ENCODE assay signal across 34 cellular contexts in genomic region chr3:176275538-176275937, GRCh38.
"Had no signal": no experiment of that assay in that cellular context is flagged by ENCODE, and none has a peak within 500 bp of the region (broad histone marks: within the 10 kb centered on the region; RNA-seq: fewer than 3 reads in every experiment).

No MANE protein-coding gene starts in this region.

- H3K36me3 ChIP-seq: adrenal gland, esophagus squamous epithelium, gastroesophageal sphincter had no signal

- H3K4me3 ChIP-seq: adrenal gland, body of pancreas, esophagus squamous epithelium, gastroesophageal sphincter had no signal

- H3K4me3 Mint-ChIP-seq: activated CD4-positive, alpha-beta memory T cell treated with anti-CD3 and anti-CD28 coated beads for 36 hours; activated CD4-positive, alpha-beta T cell treated with anti-CD3 and anti-CD28 coated beads for 36 hours; activated CD4-positive, alpha-beta T cell treated with anti-CD3 and anti-CD28 coated beads, Interleukin-2, amount 10 ng/mL, durations not matched to agents 24 days and 14 days; activated CD8-positive, alpha-beta memory T cell treated with anti-CD3 and anti-CD28 coated beads, Interleukin-2, amount 10 ng/mL, durations not matched to agents 7 days and 5 days; activated CD8-positive, alpha-beta T cell treated with anti-CD3 and anti-CD28 coated beads, Interleukin-2, amount 10 ng/mL, durations not matched to agents 7 days and 5 days; activated naive CD4-positive, alpha-beta T cell treated with anti-CD3 and anti-CD28 coated beads for 36 hours; activated naive CD4-positive, alpha-beta T cell treated with anti-CD3 and anti-CD28 coated beads, Interleukin-2, amount 50 U/mL, for 24 hours; activated naive CD8-positive, alpha-beta T cell treated with anti-CD3 and anti-CD28 coated beads for 36 hours; activated naive CD8-positive, alpha-beta T cell treated with anti-CD3 and anti-CD28 coated beads, Interleukin-2, amount 50 U/mL, for 24 hours; activated T-helper 1 cell treated with anti-CD3 and anti-CD28 coated beads, Interleukin-12 subunit alpha, Interleukin-12 subunit beta, Interleukin-2, Interleukin-4 antibody, amounts not matched to agents 30 ng/mL and 10 ng/mL and 1 ng/mL, durations not matched to agents 14 hours and 24 hours and 36 hours had no signal

- H3K27me3 Mint-ChIP-seq: activated CD4-positive, alpha-beta memory T cell treated with anti-CD3 and anti-CD28 coated beads for 36 hours; activated CD4-positive, alpha-beta T cell treated with anti-CD3 and anti-CD28 coated beads for 36 hours; activated CD4-positive, alpha-beta T cell treated with anti-CD3 and anti-CD28 coated beads, Interleukin-2, amount 10 ng/mL, durations not matched to agents 24 days and 14 days; activated CD8-positive, alpha-beta memory T cell treated with anti-CD3 and anti-CD28 coated beads, Interleukin-2, amount 10 ng/mL, durations not matched to agents 7 days and 5 days; activated naive CD4-positive, alpha-beta T cell treated with anti-CD3 and anti-CD28 coated beads, Interleukin-2, amount 50 U/mL, for 24 hours; activated naive CD8-positive, alpha-beta T cell treated with anti-CD3 and anti-CD28 coated beads for 36 hours; activated naive CD8-positive, alpha-beta T cell treated with anti-CD3 and anti-CD28 coated beads, Interleukin-2, amount 50 U/mL, for 24 hours had no signal

- H3K36me3 Mint-ChIP-seq: activated CD4-positive, alpha-beta memory T cell treated with anti-CD3 and anti-CD28 coated beads for 36 hours; activated CD8-positive, alpha-beta memory T cell treated with anti-CD3 and anti-CD28 coated beads, Interleukin-2, amount 10 ng/mL, durations not matched to agents 7 days and 5 days; activated naive CD4-positive, alpha-beta T cell treated with anti-CD3 and anti-CD28 coated beads, Interleukin-2, amount 50 U/mL, for 24 hours; activated naive CD8-positive, alpha-beta T cell treated with anti-CD3 and anti-CD28 coated beads for 36 hours had no signal

- DNase-seq: activated CD4-positive, alpha-beta memory T cell treated with anti-CD3 and anti-CD28 coated beads for 36 hours; activated CD4-positive, alpha-beta T cell treated with anti-CD3 and anti-CD28 coated beads for 36 hours; activated CD4-positive, alpha-beta T cell treated with anti-CD3 and anti-CD28 coated beads, Interleukin-2, amount 10 ng/mL, durations not matched to agents 24 days and 14 days; activated CD4-positive, CD25-positive, alpha-beta regulatory T cell; activated CD4-positive, CD25-positive, alpha-beta regulatory T cell treated with anti-CD3 and anti-CD28 coated beads, Interleukin-2, amount 50 U/mL, for 72 hours; activated CD8-positive, alpha-beta memory T cell treated with anti-CD3 and anti-CD28 coated beads, Interleukin-2, amount 10 ng/mL, durations not matched to agents 7 days and 5 days; activated CD8-positive, alpha-beta memory T cell treated with anti-CD3 and anti-CD28 coated beads, Interleukin-2, amount 50 U/mL, for 4 hours; activated CD8-positive, alpha-beta T cell treated with anti-CD3 and anti-CD28 coated beads, Interleukin-2, amount 10 ng/mL, durations not matched to agents 7 days and 5 days; activated effector memory CD4-positive, alpha-beta T cell treated with anti-CD3 and anti-CD28 coated beads, Interleukin-2, amount 50 U/mL, for 16 hours; activated naive CD4-positive, alpha-beta T cell treated with anti-CD3 and anti-CD28 coated beads for 36 hours; activated naive CD8-positive, alpha-beta T cell treated with anti-CD3 and anti-CD28 coated beads for 36 hours; activated naive CD8-positive, alpha-beta T cell treated with anti-CD3 and anti-CD28 coated beads, Interleukin-2, amount 50 U/mL, for 24 hours; activated T-cell treated with anti-CD3 and anti-CD28 coated beads, Interleukin-2, amount 50 U/mL, for 1 hour; activated T-cell treated with anti-CD3 and anti-CD28 coated beads, Interleukin-2, amount 50 U/mL, for 48 hours; adrenal gland; amygdala; aorta; body of pancreas; caudate nucleus; cortex of kidney; dermis blood vessel endothelial cell; effector CD8-positive, alpha-beta T cell; esophagus squamous epithelium; foreskin melanocyte; head of caudate nucleus; T-helper 2 cell had no signal

- H3K27me3 ChIP-seq: adrenal gland, body of pancreas, gastroesophageal sphincter had no signal

- H3K4me1 Mint-ChIP-seq: activated CD4-positive, alpha-beta T cell treated with anti-CD3 and anti-CD28 coated beads for 36 hours; activated CD4-positive, alpha-beta T cell treated with anti-CD3 and anti-CD28 coated beads, Interleukin-2, amount 10 ng/mL, durations not matched to agents 24 days and 14 days; activated CD8-positive, alpha-beta memory T cell treated with anti-CD3 and anti-CD28 coated beads, Interleukin-2, amount 10 ng/mL, durations not matched to agents 7 days and 5 days; activated naive CD4-positive, alpha-beta T cell treated with anti-CD3 and anti-CD28 coated beads, Interleukin-2, amount 50 U/mL, for 24 hours; activated naive CD8-positive, alpha-beta T cell treated with anti-CD3 and anti-CD28 coated beads for 36 hours; activated naive CD8-positive, alpha-beta T cell treated with anti-CD3 and anti-CD28 coated beads, Interleukin-2, amount 50 U/mL, for 24 hours had no signal

- FAIRE-seq: colon, endometrium, endothelial cell of umbilical vein had no signal

- H3K27ac Mint-ChIP-seq: activated CD4-positive, alpha-beta memory T cell treated with anti-CD3 and anti-CD28 coated beads for 36 hours; activated CD4-positive, alpha-beta T cell treated with anti-CD3 and anti-CD28 coated beads for 36 hours; activated CD4-positive, alpha-beta T cell treated with anti-CD3 and anti-CD28 coated beads, Interleukin-2, amount 10 ng/mL, durations not matched to agents 24 days and 14 days; activated CD8-positive, alpha-beta memory T cell treated with anti-CD3 and anti-CD28 coated beads, Interleukin-2, amount 10 ng/mL, durations not matched to agents 7 days and 5 days; activated CD8-positive, alpha-beta T cell treated with anti-CD3 and anti-CD28 coated beads, Interleukin-2, amount 10 ng/mL, durations not matched to agents 7 days and 5 days; activated naive CD4-positive, alpha-beta T cell treated with anti-CD3 and anti-CD28 coated beads for 36 hours; activated naive CD4-positive, alpha-beta T cell treated with anti-CD3 and anti-CD28 coated beads, Interleukin-2, amount 50 U/mL, for 24 hours; activated naive CD8-positive, alpha-beta T cell treated with anti-CD3 and anti-CD28 coated beads for 36 hours; activated naive CD8-positive, alpha-beta T cell treated with anti-CD3 and anti-CD28 coated beads, Interleukin-2, amount 50 U/mL, for 24 hours; activated T-helper 1 cell treated with anti-CD3 and anti-CD28 coated beads, Interleukin-12 subunit alpha, Interleukin-12 subunit beta, Interleukin-2, Interleukin-4 antibody, amounts not matched to agents 30 ng/mL and 10 ng/mL and 1 ng/mL, durations not matched to agents 14 hours and 24 hours and 36 hours; activated T-helper 2 cell treated with anti-CD3 and anti-CD28 coated beads, Interferon-gamma antibody, Interleukin-2, Interleukin-4, amounts not matched to agents 10 μg/mL and 5 μg/mL and 100 μg/mL, durations not matched to agents 14 hours and 24 hours and 36 hours had no signal

- H3K4me1 ChIP-seq: adrenal gland, body of pancreas, gastroesophageal sphincter had no signal

- H3K9me3 ChIP-seq: adrenal gland, body of pancreas, esophagus squamous epithelium, gastroesophageal sphincter had no signal

- ATAC-seq: activated CD4-positive, alpha-beta T cell treated with anti-CD3 and anti-CD28 coated beads for 36 hours; activated CD8-positive, alpha-beta memory T cell treated with anti-CD3 and anti-CD28 coated beads, Interleukin-2, amount 10 ng/mL, durations not matched to agents 7 days and 5 days; activated CD8-positive, alpha-beta T cell treated with anti-CD3 and anti-CD28 coated beads, Interleukin-2, amount 10 ng/mL, durations not matched to agents 7 days and 5 days; activated naive CD8-positive, alpha-beta T cell treated with anti-CD3 and anti-CD28 coated beads, Interleukin-2, amount 50 U/mL, for 24 hours; body of pancreas; gastroesophageal sphincter had no signal

- H3K27ac ChIP-seq: adrenal gland, body of pancreas, epithelial cell of prostate, esophagus squamous epithelium, gastroesophageal sphincter had no signal

- H3K9me3 Mint-ChIP-seq: activated CD4-positive, alpha-beta T cell treated with anti-CD3 and anti-CD28 coated beads, Interleukin-2, amount 10 ng/mL, durations not matched to agents 24 days and 14 days; activated naive CD4-positive, alpha-beta T cell treated with anti-CD3 and anti-CD28 coated beads, Interleukin-2, amount 50 U/mL, for 24 hours; activated naive CD8-positive, alpha-beta T cell treated with anti-CD3 and anti-CD28 coated beads for 36 hours had no signal
